Comparison of ENCODE assay signal across 2 cellular contexts in genomic region chr9:72538926-72539702, GRCh38.
TF ChIP-seq lines count a peak whose summit lies in the region.

No MANE protein-coding gene starts in this region.

TF ChIP-seq in A549, 52 proteins besides CTCF, POLR2A, EP300 and RAD21 (continued from another document):
- no peak for TF ChIP-seq EHF (CRISPR knock-in tag; IDR thresholded peaks at IDR 0.05)
- no peak for TF ChIP-seq FOSL2 (IDR thresholded peaks at IDR 0.05)
- TF ChIP-seq FOSL2 (CRISPR knock-in tag; IDR thresholded peaks at IDR 0.05): peak; percentile 6; the same call in 1 of the 2 replicates
TF ChIP-seq in A549: peak in this region for 1.

TF ChIP-seq in GM23338, 12 proteins besides CTCF, POLR2A, EP300 and RAD21:
- TF ChIP-seq REST (IDR thresholded peaks at IDR 0.05; ENCODE audit: unreplicated experiment) (no peak), EZH2 (IDR thresholded peaks at IDR 0.05; ENCODE audit: low read depth, unreplicated experiment) (no peak), POLR2AphosphoS5 (IDR thresholded peaks at IDR 0.05; ENCODE audit: low read depth) (no peak)
